ENCODE assay signal across 19 cellular contexts in the genomic region with DNA sequence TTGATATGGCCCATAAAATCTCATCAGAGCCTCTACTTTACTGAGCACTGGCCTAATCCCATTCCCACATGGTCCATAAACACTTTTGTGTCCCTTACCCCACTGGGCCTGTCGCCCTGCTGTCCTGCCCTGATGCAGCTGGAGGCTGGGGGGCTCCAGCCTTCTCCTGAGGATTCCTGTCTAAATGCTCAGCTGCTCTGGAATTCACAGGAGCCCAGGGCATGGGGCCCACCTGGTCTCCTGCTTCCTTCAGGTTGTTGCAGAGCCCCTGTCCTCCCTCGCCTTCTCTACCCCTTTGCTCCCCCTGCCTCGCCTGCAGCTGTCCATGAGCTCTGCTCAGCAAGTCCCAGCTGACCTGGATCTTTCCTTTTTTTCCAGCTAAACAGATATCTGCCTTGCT.
DNase-seq lines count a peak whose midpoint lies in the region; FAIRE-seq and TF ChIP-seq lines count a peak whose summit lies in the region.
"Had no signal": no experiment of that assay in that cellular context is flagged by ENCODE, and none has a peak within 500 bp of the region (broad histone marks: within the 10 kb centered on the region; RNA-seq: fewer than 3 reads in every experiment).

No MANE protein-coding gene starts in this region.

- H3K4me3 Mint-ChIP-seq in CD14-positive monocyte (peak overlapping the region; percentile 73 to 74), glutamatergic neuron (ENCODE audit: unreplicated experiment) (peak overlapping the region; percentile 23)
- H3K4me3 Mint-ChIP-seq: IgD-negative memory B cell had no signal

- 0 out of 2 replicates have a peak overlapping the region, but pooled peaks have one; percentile 59 for H3K4me2 ChIP-seq in BLaER1
- H3K4me2 ChIP-seq: A549, KMS-11 had no signal

- H3K9me3 Mint-ChIP-seq in CD14-positive monocyte (peaks cover 0 to 4% (median 2%) of the 10 kb centered on the region in 7 donors), glutamatergic neuron (ENCODE audit: unreplicated experiment) (peaks cover 19% of the 10 kb centered on the region)

- H3K4me3 ChIP-seq in BLaER1 (no peak overlapping the region), neutrophil (ENCODE audit: low read depth in 1 of 2, low read length in 1 of 2) (peak overlapping the region in 1 of 2 experiments; percentile 49)
- H3K4me3 ChIP-seq: A549, HAP-1, SJCRH30 had no signal

- H3K4me1 Mint-ChIP-seq in CD14-positive monocyte (peaks cover 50% of the 10 kb centered on the region), glutamatergic neuron (ENCODE audit: low read depth, unreplicated experiment) (peaks cover 21% of the 10 kb centered on the region)

- H3K4me1 ChIP-seq in BLaER1, result peaks cover 25% of the 10 kb centered on the region
- peaks cover 37 to 56% of the 10 kb centered on the region in 2 experiments for H3K4me1 ChIP-seq in neutrophil (ENCODE audit: control insufficient read depth in 1 of 2, insufficient read depth in 1 of 2, low read depth in 1 of 2, low read length in 1 of 2)
- H3K4me1 ChIP-seq: A549, HAP-1, SJCRH30 had no signal

- H3K27me3 Mint-ChIP-seq in CD14-positive monocyte (ENCODE audit: low read depth in 3 of 3) (peaks cover 0 to 5% (median 2%) of the 10 kb centered on the region in 3 donors), glutamatergic neuron (ENCODE audit: unreplicated experiment) (peaks cover 19% of the 10 kb centered on the region)

- H4K20me1 ChIP-seq in BLaER1, result no peaks in the 10 kb centered on the region

- DNase-seq in CD14-positive monocyte (ENCODE audit: low spot score), result no peak
- no peak for DNase-seq in glutamatergic neuron
- DNase-seq in COLO668 (lab: John Stamatoyannopoulos, UW; ENCODE audit: unreplicated experiment), result no peak
- no peak for DNase-seq in RCC 7860 (ENCODE audit: low spot score)
- DNase-seq in stimulated activated CD4-positive, alpha-beta T cell treated with anti-CD3 and anti-CD28 coated beads, Interleukin-2, amount 100 ng/mL, for 48 hours, result no peak
- DNase-seq: GOT3; MM.1S; NCI-H2029; NCI-H446; NCI-H526; NK-92 treated with Interleukin-12 subunit alpha and Interleukin-12 subunit beta, amount 100 ng/mL, for 24 hours; SJCRH30 had no signal

- H3K36me3 Mint-ChIP-seq in CD14-positive monocyte (peaks cover 2 to 3% of the 10 kb centered on the region in 2 donors), glutamatergic neuron (ENCODE audit: unreplicated experiment) (peaks cover 12% of the 10 kb centered on the region)

- H3K27ac Mint-ChIP-seq in CD14-positive monocyte, result peak overlapping the region in 2 of 7 donors; percentile 36 to 71
- H3K27ac Mint-ChIP-seq in glutamatergic neuron (ENCODE audit: unreplicated experiment), result peak overlapping the region; percentile 30

- no peaks in the 10 kb centered on the region for H3K36me3 ChIP-seq in BLaER1
- H3K36me3 ChIP-seq in neutrophil, result no peaks in the 10 kb centered on the region
- H3K36me3 ChIP-seq: HAP-1, SJCRH30 had no signal

- H3K27me3 ChIP-seq in BLaER1 (no peaks in the 10 kb centered on the region; the same call in 1 of the 2 replicates), neutrophil (no peaks in the 10 kb centered on the region)
- H3K27me3 ChIP-seq: SJCRH30 had no signal

- no peak overlapping the region for H3K9ac ChIP-seq in BLaER1
- H3K9ac ChIP-seq: KMS-11 had no signal

- H3K9me3 ChIP-seq in BLaER1 (no peaks in the 10 kb centered on the region), neutrophil (no peaks in the 10 kb centered on the region)
- H3K9me3 ChIP-seq: A549, HAP-1, SJCRH30 had no signal

- TF ChIP-seq CTCF in CD14-positive monocyte (IDR thresholded peaks at IDR 0.05), result no peak
- no peak for TF ChIP-seq CTCF in glutamatergic neuron (IDR thresholded peaks at IDR 0.05; ENCODE audit: partially characterized antibody, unreplicated experiment)
- TF ChIP-seq CTCF in neutrophil (IDR thresholded peaks at IDR 0.05), result no peak

- H3K27ac ChIP-seq in BLaER1, result no peak overlapping the region
- peak overlapping the region; percentile 81 for H3K27ac ChIP-seq in neutrophil
- H3K27ac ChIP-seq: A549, KMS-11, SJCRH30 had no signal

- FAIRE-seq in RCC 7860 (lab: Jason Lieb, UNC), result no peak
- FAIRE-seq: A549, G401.6 had no signal

- intact Hi-C loops in CD14-positive monocyte (cut with micrococcal nuclease), result no loop called here
